Comparison of ENCODE assay signal across 9 cellular contexts in genomic region chr14:71143391-71144290, GRCh38.
A peak's percentile ranks its signal among the peaks of the same experiment; 100 is the strongest.
DNase-seq lines count a peak whose midpoint lies in the region; ATAC-seq and TF ChIP-seq lines count a peak whose summit lies in the region.
"Had no signal": no experiment of that assay in that cellular context is flagged by ENCODE, and none has a peak within 500 bp of the region (broad histone marks: within the 10 kb centered on the region; RNA-seq: fewer than 3 reads in every experiment).

No MANE protein-coding gene starts in this region.

- peak overlapping the region; percentile 65 for H3K27ac Mint-ChIP-seq in neural progenitor cell

- H3K36me3 Mint-ChIP-seq in neural progenitor cell, result no peaks in the 10 kb centered on the region

- no peak overlapping the region for H3K9ac ChIP-seq in neural progenitor cell

- H2AFZ ChIP-seq in PC-9 (no peak overlapping the region), neural progenitor cell (replicated peaks) (no peak overlapping the region)

- H3K4me3 ChIP-seq in PC-9 (no peak overlapping the region), astrocyte of the spinal cord (ENCODE audit: low read depth, low read length) (no peak overlapping the region), neural progenitor cell (no peak overlapping the region)

- H3K9me3 ChIP-seq in PC-9 (ENCODE audit: insufficient read depth, low read depth) (no peaks in the 10 kb centered on the region; the same call in 1 of the 2 replicates), neural progenitor cell (ENCODE audit: low read depth) (no peaks in the 10 kb centered on the region)

- POLR2A ChIA-PET in PC-9 (lab: Charles Lee; ENCODE audit: unreplicated experiment), result interaction anchor here (0.5 to 0.7 kb wide), 4 partner anchors 45 to 1868 kb away, joined by 3 to 5 read pairs (median 4); no protein-coding TSS in a partner anchor

- H3K79me2 ChIP-seq in PC-9 (ENCODE audit: low read depth) (peaks cover 4% of the 10 kb centered on the region; the same call in 1 of the 2 replicates), neural progenitor cell (ENCODE audit: low read depth) (no peaks in the 10 kb centered on the region)

- no peaks in the 10 kb centered on the region for H3K27me3 ChIP-seq in PC-9 (ENCODE audit: insufficient read depth, low read depth)
- H3K27me3 ChIP-seq in neural progenitor cell, result no peaks in the 10 kb centered on the region

- DNase-seq in COLO829 (ENCODE audit: low spot score) (peak; percentile 66), PC-9 (peak; percentile 63 to 99), astrocyte of the spinal cord (ENCODE audit: low read depth, low spot score) (peak; percentile 80), neural progenitor cell (ENCODE audit: low spot score) (no peak), HuH-7.5 (ENCODE audit: low spot score) (no peak), DMS79 treated with DMSO at 0.1 percent for 48 hours (lab: John Stamatoyannopoulos, UW) (no peak)
- DNase-seq: SHP77 had no signal

- H4K20me1 ChIP-seq in PC-9 (ENCODE audit: insufficient read depth), result no peaks in the 10 kb centered on the region
- H4K20me1 ChIP-seq in neural progenitor cell (ENCODE audit: low read depth), result no peaks in the 10 kb centered on the region

- intact Hi-C loops in PC-9 (cut with micrococcal nuclease; ENCODE audit: unreplicated experiment), result loop anchor here (1.0 to 5.0 kb wide), 3 partner anchors 85 to 1881 kb away; partner anchors contain the start of gene GALNT16

- ATAC-seq in GM21360 (IDR thresholded peaks at IDR 0.05; ENCODE audit: unreplicated experiment) (no peak), GM19035 (IDR thresholded peaks at IDR 0.05; ENCODE audit: unreplicated experiment) (no peak)

- H3K4me3 Mint-ChIP-seq in neural progenitor cell, result no peak overlapping the region

- in situ Hi-C loops in astrocyte of the spinal cord (cut with HindIII; ENCODE audit: low sequenced_read_pairs), result no loop called here

- CTCF ChIA-PET in PC-9 (lab: Charles Lee), result interaction anchor here (0.7 kb wide), 1 partner anchor 1992 kb away, joined by 3 read pairs; no protein-coding TSS in a partner anchor

- TF ChIP-seq CTCF in PC-9 (conservative IDR thresholded peaks at IDR 0.05) (no peak), astrocyte of the spinal cord (IDR thresholded peaks at IDR 0.05; ENCODE audit: low read depth, low read length) (no peak), neural progenitor cell (IDR thresholded peaks at IDR 0.05) (no peak)

- H3K4me1 Mint-ChIP-seq in neural progenitor cell, result peaks cover 13% of the 10 kb centered on the region

- peaks cover 44% of the 10 kb centered on the region for H3F3A ChIP-seq in PC-9 (ENCODE audit: insufficient read depth, low read depth)
- no peaks in the 10 kb centered on the region for H3F3A ChIP-seq in neural progenitor cell (ENCODE audit: low read depth)

- H3K27me3 Mint-ChIP-seq in neural progenitor cell (ENCODE audit: insufficient read depth, low read depth), result peaks cover 2% of the 10 kb centered on the region

- H3K9me2 ChIP-seq in PC-9 (ENCODE audit: insufficient read depth), result no peaks in the 10 kb centered on the region

- H3K36me3 ChIP-seq in PC-9 (ENCODE audit: low read depth) (no peaks in the 10 kb centered on the region), neural progenitor cell (no peaks in the 10 kb centered on the region)

- no TSS peak for BruUV-seq in PC-9 (replicated peaks; lab: Mats Ljungman, UMichigan)

- peak overlapping the region; percentile 62 for H3K4me2 ChIP-seq in PC-9
- no peak overlapping the region for H3K4me2 ChIP-seq in neural progenitor cell

- H3K27ac ChIP-seq in PC-9 (peak overlapping the region; percentile 90), neural progenitor cell (no peak overlapping the region)

- peaks cover 12% of the 10 kb centered on the region for H3K9me3 Mint-ChIP-seq in neural progenitor cell

- H3K4me1 ChIP-seq in PC-9 (replicated peaks; ENCODE audit: insufficient read depth) (peaks cover 50% of the 10 kb centered on the region), neural progenitor cell (peaks cover 6% of the 10 kb centered on the region)

Comparison
In these comparisons a context has a peak if more than half of its experiments do, and no peak if none do; other contexts are left out.
1. DNase-seq: peak in COLO829 (single experiment), PC-9 (2 of 2) and astrocyte of the spinal cord (single experiment); none in neural progenitor cell (single experiment), HuH-7.5 (single experiment) and DMS79 treated with DMSO at 0.1 percent for 48 hours (single experiment).